ENCODE assay signal across 10 cellular contexts in genomic region chr4:10093273-10093621, GRCh38. TPM values are rescaled to one million over a fixed set of nuclear protein-coding genes. Genes with fewer than 3 reads are reported as not detected.
DNase-seq lines count a peak whose midpoint lies in the region; ATAC-seq and TF ChIP-seq lines count a peak whose summit lies in the region.
"Had no signal": no experiment of that assay in that cellular context is flagged by ENCODE, and none has a peak within 500 bp of the region (broad histone marks: within the 10 kb centered on the region; RNA-seq: fewer than 3 reads in every experiment).

No MANE protein-coding gene starts in this region.

- no peaks in the 10 kb centered on the region for H3K27me3 Mint-ChIP-seq in activated naive CD4-positive, alpha-beta T cell treated with anti-CD3 and anti-CD28 coated beads, Interleukin-2, amount 50 U/mL, for 24 hours
- H3K27me3 Mint-ChIP-seq in effector memory CD8-positive, alpha-beta T cell = no peaks in the 10 kb centered on the region
- no peaks in the 10 kb centered on the region for H3K27me3 Mint-ChIP-seq in naive B cell

- H3K4me1 Mint-ChIP-seq in activated naive CD4-positive, alpha-beta T cell treated with anti-CD3 and anti-CD28 coated beads, Interleukin-2, amount 50 U/mL, for 24 hours = peaks cover 73% of the 10 kb centered on the region
- H3K4me1 Mint-ChIP-seq in effector memory CD8-positive, alpha-beta T cell (ENCODE audit: low read depth in 2 of 2) = peaks cover 61 to 64% of the 10 kb centered on the region in 2 donors
- peaks cover 19 to 55% (median 47%) of the 10 kb centered on the region in 3 donors for H3K4me1 Mint-ChIP-seq in naive B cell

- no peaks in the 10 kb centered on the region for H3K9me3 ChIP-seq in upper lobe of left lung
- H3K9me3 ChIP-seq: BE2C had no signal

- DNase-seq in activated naive CD4-positive, alpha-beta T cell treated with Interleukin-2 at 50 U/mL for 16 hours = no peak
- DNase-seq in effector memory CD8-positive, alpha-beta T cell = no peak
- DNase-seq in naive B cell = no peak
- no peak for DNase-seq in upper lobe of left lung
- no peak for DNase-seq in epidermal melanocyte (ENCODE audit: insufficient read length, low spot score)
- DNase-seq: BE2C had no signal

- H3K4me1 ChIP-seq in upper lobe of left lung = peaks cover 61 to 76% (median 72%) of the 10 kb centered on the region in 4 donors

- H3K36me3 ChIP-seq in upper lobe of left lung = peaks cover 34 to 94% (median 75%) of the 10 kb centered on the region in 4 donors

- H3K9me3 Mint-ChIP-seq in activated naive CD4-positive, alpha-beta T cell treated with anti-CD3 and anti-CD28 coated beads, Interleukin-2, amount 50 U/mL, for 24 hours = no peaks in the 10 kb centered on the region
- no peaks in the 10 kb centered on the region for H3K9me3 Mint-ChIP-seq in effector memory CD8-positive, alpha-beta T cell
- no peaks in the 10 kb centered on the region for H3K9me3 Mint-ChIP-seq in naive B cell

- no peaks in the 10 kb centered on the region for H3K27me3 ChIP-seq in upper lobe of left lung
- H3K27me3 ChIP-seq: BE2C had no signal

- peaks cover 6% of the 10 kb centered on the region for H3K36me3 Mint-ChIP-seq in activated naive CD4-positive, alpha-beta T cell treated with anti-CD3 and anti-CD28 coated beads, Interleukin-2, amount 50 U/mL, for 24 hours
- peaks cover 90% of the 10 kb centered on the region for H3K36me3 Mint-ChIP-seq in effector memory CD8-positive, alpha-beta T cell (ENCODE audit: insufficient read depth)
- H3K36me3 Mint-ChIP-seq in naive B cell = peaks cover 0 to 12% of the 10 kb centered on the region in 2 donors

- H3K4me3 ChIP-seq in upper lobe of left lung = no peak overlapping the region

- WGBS in upper lobe of left lung, 2 donors = 84 to 93% methylated on average over 11 of the region's 11 CpGs

- no peak for TF ChIP-seq POLR2A in upper lobe of left lung (IDR thresholded peaks at IDR 0.05)

- no peak for TF ChIP-seq EP300 in upper lobe of left lung (IDR thresholded peaks at IDR 0.05)

- no peak for TF ChIP-seq CTCF in upper lobe of left lung (IDR thresholded peaks at IDR 0.05)

- H3K27ac ChIP-seq in upper lobe of left lung = peak overlapping the region; percentile 45 to 84 (median 80)

- ATAC-seq in effector memory CD8-positive, alpha-beta T cell (replicated peaks) = no peak
- ATAC-seq in naive B cell (ENCODE audit: low read depth in 2 of 2) (no peak), upper lobe of left lung (ENCODE audit: low FRiP score in 2 of 2) (no peak), HG03196 (IDR thresholded peaks at IDR 0.05; ENCODE audit: unreplicated experiment) (no peak), GM18502 (IDR thresholded peaks at IDR 0.05; ENCODE audit: poor library complexity, unreplicated experiment) (no peak)
- ATAC-seq: SK-N-SH treated with all-trans-retinoic acid at 6 μM for 48 hours had no signal

- peak overlapping the region; percentile 68 for H3K4me3 Mint-ChIP-seq in activated naive CD4-positive, alpha-beta T cell treated with anti-CD3 and anti-CD28 coated beads, Interleukin-2, amount 50 U/mL, for 24 hours
- H3K4me3 Mint-ChIP-seq in effector memory CD8-positive, alpha-beta T cell = peak overlapping the region; percentile 60 to 72
- peak overlapping the region in 1 of 8 donors; percentile 12 for H3K4me3 Mint-ChIP-seq in naive B cell

- peak overlapping the region; percentile 86 for H3K27ac Mint-ChIP-seq in activated naive CD4-positive, alpha-beta T cell treated with anti-CD3 and anti-CD28 coated beads, Interleukin-2, amount 50 U/mL, for 24 hours
- peak overlapping the region; percentile 93 to 96 for H3K27ac Mint-ChIP-seq in effector memory CD8-positive, alpha-beta T cell
- peak overlapping the region in 5 of 6 donors; percentile 73 to 94 (median 84) for H3K27ac Mint-ChIP-seq in naive B cell

RNA-seq across cellular contexts. Expression of gene WDR1, which starts 23.4 kb away (rescaled TPM):
- 100 to 1,000 TPM; 145 to 210 (median 186) TPM for polyA plus RNA-seq in naive B cell (ENCODE audit: low read depth in 6 of 6)
- 100 to 1,000 TPM; 135 to 307 (median 183) TPM for total RNA-seq in upper lobe of left lung
